Comparison of ENCODE assay signal across 8 cellular contexts in genomic region chr15:42419369-42419768, GRCh38.
"Had no signal": no experiment of that assay in that cellular context is flagged by ENCODE, and none has a peak within 500 bp of the region (broad histone marks: within the 10 kb centered on the region; RNA-seq: fewer than 3 reads in every experiment).

No MANE protein-coding gene starts in this region.

- H3K27ac ChIP-seq: GM23248, HL-60 had no signal

- ATAC-seq: HCT116, HepG2 had no signal

- DNase-seq: GM23248, GOT3, H7, HFFc6 had no signal

- H3K9me3 ChIP-seq: HAP-1 had no signal

- H3K4me1 ChIP-seq: HAP-1 had no signal

- H3K4me3 ChIP-seq: GM23248, HAP-1 had no signal
